In genomic region chr1:204190212-204191211, GRCh38 we compare ENCODE assay signal across 8 cellular contexts. TPM values are rescaled to one million over a fixed set of nuclear protein-coding genes. Genes with fewer than 3 reads are reported as not detected.
DNase-seq lines count a peak whose midpoint lies in the region; ATAC-seq and TF ChIP-seq lines count a peak whose summit lies in the region.

No MANE protein-coding gene starts in this region.

- no peaks in the 10 kb centered on the region for H3K9me3 Mint-ChIP-seq in activated naive CD8-positive, alpha-beta T cell (ENCODE audit: low read depth)

- peaks cover 77% of the 10 kb centered on the region for H3K4me1 ChIP-seq in BLaER1
- H3K4me1 ChIP-seq in tibial artery = peaks cover 0 to 8% (median 4%) of the 10 kb centered on the region in 4 donors
- H3K4me1 ChIP-seq in OCI-LY7 (ENCODE audit: insufficient read depth, low read length, poor library complexity, severe bottlenecking) = no peaks in the 10 kb centered on the region

- H3K9me3 ChIP-seq in BLaER1 = no peaks in the 10 kb centered on the region
- H3K9me3 ChIP-seq in tibial artery = no peaks in the 10 kb centered on the region
- H3K9me3 ChIP-seq in OCI-LY7 (ENCODE audit: low read length) = no peaks in the 10 kb centered on the region

- no TSS peak for BruUV-seq in OCI-LY7 (replicated peaks; lab: Mats Ljungman, UMichigan)

- H3K27ac Mint-ChIP-seq in activated naive CD8-positive, alpha-beta T cell = no peak overlapping the region

- H3K4me1 Mint-ChIP-seq in activated naive CD8-positive, alpha-beta T cell (ENCODE audit: low read depth) = peaks cover 30% of the 10 kb centered on the region

- peak overlapping the region; percentile 77 for H3K27ac ChIP-seq in BLaER1
- no peak overlapping the region for H3K27ac ChIP-seq in tibial artery
- H3K27ac ChIP-seq in OCI-LY7 (ENCODE audit: low read depth, low read length, poor library complexity, severe bottlenecking) = no peak overlapping the region

- H4K20me1 ChIP-seq in BLaER1 (no peaks in the 10 kb centered on the region), OCI-LY7 (ENCODE audit: insufficient read depth, low read length) (no peaks in the 10 kb centered on the region)

- H3K79me2 ChIP-seq in OCI-LY7 (ENCODE audit: insufficient read depth, low read depth, low read length) = no peaks in the 10 kb centered on the region

- H3K36me3 ChIP-seq in BLaER1 (no peaks in the 10 kb centered on the region), tibial artery (no peaks in the 10 kb centered on the region), OCI-LY7 (ENCODE audit: insufficient read depth, low read length) (no peaks in the 10 kb centered on the region)

- TF ChIP-seq CTCF in tibial artery (IDR thresholded peaks at IDR 0.05) (no peak), OCI-LY7 (conservative IDR thresholded peaks at IDR 0.05; ENCODE audit: low read length) (no peak)

- H3K4me3 Mint-ChIP-seq in activated naive CD8-positive, alpha-beta T cell = peak overlapping the region; percentile 52

- CTCF ChIA-PET in OCI-LY7 (lab: Charles Lee; ENCODE audit: unreplicated experiment) = no interaction called here

- no peak for ATAC-seq in HG03139 (IDR thresholded peaks at IDR 0.05; ENCODE audit: unreplicated experiment)

- H3K4me2 ChIP-seq in BLaER1 (peak overlapping the region; percentile 84), OCI-LY7 (ENCODE audit: low read length) (no peak overlapping the region)

- H3K4me3 ChIP-seq in BLaER1 = peak overlapping the region; percentile 51; the same call in 1 of the 2 replicates
- peak overlapping the region; percentile 1 to 24 for H3K4me3 ChIP-seq in tibial artery
- H3K4me3 ChIP-seq in OCI-LY7 (ENCODE audit: low read depth, low read length, poor library complexity, severe bottlenecking) = no peak overlapping the region

- peaks cover 31% of the 10 kb centered on the region for H3K27me3 Mint-ChIP-seq in activated naive CD8-positive, alpha-beta T cell

- intact Hi-C loops in tibial artery (cut with DNase I; ENCODE audit: low total_unique reads) (no loop called here), OCI-LY7 (cut with micrococcal nuclease; ENCODE audit: unreplicated experiment) (no loop called here)

- no peaks in the 10 kb centered on the region for H3K9me2 ChIP-seq in OCI-LY7 (ENCODE audit: insufficient read depth, low read length)

- DNase-seq in LoVo (ENCODE audit: low spot score) (peak; percentile 34), kidney tubule cell (ENCODE audit: low spot score) (peak; percentile 44), tibial artery (no peak), cerebellum (ENCODE audit: low spot score) (no peak), OCI-LY7 (ENCODE audit: low spot score) (no peak)

- POLR2A ChIA-PET in OCI-LY7 (lab: Charles Lee) = interaction anchor here (1.0 kb wide), 1 partner anchor 18 kb away, joined by 4 read pairs; no protein-coding TSS in a partner anchor

- H2AFZ ChIP-seq in OCI-LY7 (ENCODE audit: low read length) = no peak overlapping the region

- no peaks in the 10 kb centered on the region for H3K27me3 ChIP-seq in BLaER1
- peaks cover 0 to 80% of the 10 kb centered on the region in 2 donors for H3K27me3 ChIP-seq in tibial artery

- no peaks in the 10 kb centered on the region for H3K36me3 Mint-ChIP-seq in activated naive CD8-positive, alpha-beta T cell

- peak overlapping the region; percentile 56; the same call in 1 of the 2 replicates for H3K9ac ChIP-seq in BLaER1

RNA-seq across cellular contexts. Expression of gene KISS1, which starts 5.8 kb away (rescaled TPM):
- not detected for total RNA-seq in cerebellum
- not detected in 2 replicates for total RNA-seq in OCI-LY7 (2014; rRNA removed; shearing (Covaris generic))
- total RNA-seq in OCI-LY7 (2022) = not detected in 2 replicates

RNA-seq across cellular contexts. Expression of gene GOLT1A, which starts 23.3 kb away (rescaled TPM):
- total RNA-seq in cerebellum = 0.54 TPM
- total RNA-seq in OCI-LY7 (2014; rRNA removed; shearing (Covaris generic)) = not detected in 2 replicates
- not detected in 2 replicates for total RNA-seq in OCI-LY7 (2022)

RNA-seq across cellular contexts. Expression of gene REN, which starts 24.4 kb away (rescaled TPM):
- not detected for total RNA-seq in cerebellum
- total RNA-seq in OCI-LY7 (2014; rRNA removed; shearing (Covaris generic)) = not detected in 2 replicates
- not detected in 2 replicates for total RNA-seq in OCI-LY7 (2022)

RNA-seq across cellular contexts. Expression of gene ETNK2, which starts 38.7 kb away (rescaled TPM):
- total RNA-seq in cerebellum (14.6 TPM), OCI-LY7 (2022) (1.9 and 2.4 TPM in 2 replicates)
- total RNA-seq in OCI-LY7 (2014; rRNA removed; shearing (Covaris generic)) = not detected in 2 replicates

Comparison
In these comparisons a context has a peak if more than half of its experiments do, and no peak if none do; other contexts are left out.
1. DNase-seq: peak in LoVo (single experiment) and kidney tubule cell (single experiment); none in tibial artery (0 of 2), cerebellum (single experiment) and OCI-LY7 (single experiment).